9 cellular contexts compared by ENCODE assay signal in the genomic region with DNA sequence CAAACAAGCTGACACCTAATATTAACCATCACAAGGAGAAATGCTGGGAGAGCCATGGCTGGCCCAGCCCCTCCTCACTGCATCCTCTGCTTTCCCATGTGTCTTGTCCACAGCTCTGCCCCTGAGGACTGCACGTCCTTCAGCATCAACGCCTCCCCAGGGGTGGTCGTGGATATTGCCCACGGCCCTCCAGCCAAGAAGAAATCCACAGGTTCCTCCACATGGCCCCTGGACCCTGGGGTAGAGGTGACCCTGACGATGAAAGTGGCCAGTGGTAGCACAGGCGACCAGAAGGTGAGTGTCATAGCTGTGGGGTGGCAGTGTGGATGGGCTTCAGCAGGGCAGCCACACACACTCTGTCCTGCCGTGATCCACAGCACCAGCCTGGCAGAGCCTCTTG. TPM values are rescaled to one million over a fixed set of nuclear protein-coding genes. Genes with fewer than 3 reads are reported as not detected.
"Had no signal": no experiment of that assay in that cellular context is flagged by ENCODE, and none has a peak within 500 bp of the region (broad histone marks: within the 10 kb centered on the region; RNA-seq: fewer than 3 reads in every experiment).

No MANE protein-coding gene starts in this region.

- FAIRE-seq: H1, HepG2, K562 had no signal

- H3K4me3 ChIP-seq: GM23338, HAP-1, K562 had no signal

- DNase-seq: H7, HFFc6 had no signal

- H3K9me3 ChIP-seq: HAP-1 had no signal

- H3K36me3 ChIP-seq: HAP-1 had no signal

- H3K4me1 Mint-ChIP-seq: GM23338 had no signal

- H3K4me3 Mint-ChIP-seq: GM23338, HFFc6 had no signal

- H3K4me1 ChIP-seq: HAP-1 had no signal

- H3K27ac Mint-ChIP-seq: GM23338, HFFc6 had no signal

- H3K27ac ChIP-seq: HL-60 had no signal

RNA-seq across cellular contexts. Expression of gene PADI4, which starts 22.9 kb away (rescaled TPM):
- total RNA-seq: H1, HFFc6 had no signal

RNA-seq across cellular contexts. Expression of gene PADI6, which starts 41.1 kb away (rescaled TPM):
- total RNA-seq: GM23338, H1, H7, HepG2, HFFc6, HT1080, K562 had no signal
